In the genomic region with DNA sequence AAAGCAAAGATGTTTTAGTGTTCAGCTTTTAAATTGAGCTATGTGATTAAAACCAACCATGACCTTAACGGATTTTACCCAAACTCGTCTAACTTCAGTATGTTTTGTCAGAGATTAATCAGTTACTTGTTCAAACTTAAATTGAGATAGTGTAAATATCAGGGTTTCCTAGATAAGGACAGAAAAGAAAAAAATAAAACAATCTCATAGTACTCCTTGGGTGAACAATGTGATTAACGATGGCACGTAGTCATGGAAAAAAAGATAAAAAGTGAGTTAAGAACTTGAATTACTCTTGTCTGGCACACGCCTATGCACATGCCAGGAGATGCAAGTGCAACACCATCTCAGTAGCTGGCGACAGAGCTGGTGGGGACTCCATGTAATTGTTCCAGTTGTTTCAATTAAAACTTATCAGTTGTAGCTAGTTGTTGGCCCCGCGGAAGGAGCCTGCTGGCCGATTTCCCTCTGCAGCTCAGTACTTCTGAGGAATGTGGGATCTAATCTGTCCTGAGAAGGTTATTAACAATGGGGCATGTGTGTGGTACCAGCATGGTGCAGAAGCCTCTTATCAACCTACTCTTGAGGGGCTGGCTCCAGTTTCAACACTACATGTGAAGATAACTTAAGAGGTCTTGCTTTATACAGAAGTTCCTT, we compare ENCODE assay signal across 16 cellular contexts. TPM values are rescaled to one million over a fixed set of nuclear protein-coding genes. Genes with fewer than 3 reads are reported as not detected.
DNase-seq lines count a peak whose midpoint lies in the region; ATAC-seq and TF ChIP-seq lines count a peak whose summit lies in the region.
"Had no signal": no experiment of that assay in that cellular context is flagged by ENCODE, and none has a peak within 500 bp of the region (broad histone marks: within the 10 kb centered on the region; RNA-seq: fewer than 3 reads in every experiment).

No MANE protein-coding gene starts in this region.

- peaks cover 7 to 12% of the 10 kb centered on the region in 2 donors for H3K27me3 ChIP-seq in right atrium auricular region

- H3K36me3 ChIP-seq in right atrium auricular region (no peaks in the 10 kb centered on the region), mesodermal cell (ENCODE audit: control insufficient read depth, insufficient read depth, low read length) (no peaks in the 10 kb centered on the region)
- H3K36me3 ChIP-seq: tibial nerve had no signal

- DNase-seq in left cardiac atrium (peak; percentile 60), right atrium auricular region (ENCODE audit: low spot score) (no peak), epithelial cell of esophagus (ENCODE audit: low read depth) (peak; percentile 13), posterior vena cava (ENCODE audit: low spot score) (no peak), epidermal melanocyte (ENCODE audit: insufficient read length, low spot score) (no peak), DMS153 treated with DMSO at 0.1 percent for 48 hours (lab: John Stamatoyannopoulos, UW; ENCODE audit: unreplicated experiment) (no peak)
- DNase-seq: activated CD4-positive, CD25-positive, alpha-beta regulatory T cell; islet precursor cell; Karpas-422; NCI-H187 treated with DMSO at 0.1 percent for 48 hours; SK-N-SH; stimulated activated CD4-positive, alpha-beta T cell treated with anti-CD3 and anti-CD28 coated beads, Interleukin-15, amount 100 ng/mL, for 24 hours had no signal

- WGBS in mesodermal cell (ENCODE audit: insufficient coverage in 2 of 2), 2 experiments = 40 to 65% methylated on average over 5 to 7 of the region's 9 CpGs

- no peak overlapping the region for H3K4me3 ChIP-seq in right atrium auricular region
- peak overlapping the region; percentile 62 for H3K4me3 ChIP-seq in epithelial cell of esophagus (ENCODE audit: low read length)
- H3K4me3 ChIP-seq in mesodermal cell (ENCODE audit: extremely low read depth, insufficient read depth, low read length, poor library complexity, severe bottlenecking) = peak overlapping the region; percentile 14
- H3K4me3 ChIP-seq: tibial nerve had no signal

- H3K4me1 ChIP-seq in right atrium auricular region (peaks cover 0 to 32% of the 10 kb centered on the region in 2 donors), mesodermal cell (ENCODE audit: control insufficient read depth, insufficient read depth, low read length, poor library complexity, severe bottlenecking) (peaks cover 14% of the 10 kb centered on the region)

- ATAC-seq in left cardiac atrium (peak in 1 of 2 donors; percentile 29), GM21737 (IDR thresholded peaks at IDR 0.05; ENCODE audit: unreplicated experiment) (no peak)
- ATAC-seq: natural killer cell treated with Interleukin-12 subunit alpha and Interleukin-12 subunit beta and Interleukin-15 and Interleukin-18, amount 100 ng/mL, for 72 hours had no signal

- no peak for TF ChIP-seq CTCF in right atrium auricular region (IDR thresholded peaks at IDR 0.05)
- TF ChIP-seq CTCF in epithelial cell of esophagus (IDR thresholded peaks at IDR 0.05; ENCODE audit: insufficient read depth, low read depth, low read length, missing control alignments) = no peak

- H3K9me3 ChIP-seq in right atrium auricular region (no peaks in the 10 kb centered on the region), mesodermal cell (ENCODE audit: control insufficient read depth, low read length) (no peaks in the 10 kb centered on the region)
- H3K9me3 ChIP-seq: SK-N-SH, tibial nerve had no signal

- H3K27ac ChIP-seq in right atrium auricular region (no peak overlapping the region), mesodermal cell (ENCODE audit: low read depth, low read length, severe bottlenecking) (peak overlapping the region; percentile 25)
- H3K27ac ChIP-seq: tibial nerve had no signal

- intact Hi-C loops in left cardiac atrium (cut with DNase I) (no loop called here), posterior vena cava (cut with DNase I) (no loop called here)

RNA-seq across cellular contexts. Expression of a gene that starts 3.0 kb away (rescaled TPM):
- total RNA-seq in left cardiac atrium = under 1 TPM; 0.15 to 0.63 TPM
- total RNA-seq in right atrium auricular region = 1 to 10 TPM in 1 of 2 donors, under 1 TPM in 1; 0.59 to 1.2 TPM
- polyA plus RNA-seq in mesodermal cell (2013, experiment 1 of 2) = 0.63 TPM
- 0.46 TPM for polyA plus RNA-seq in mesodermal cell (2013, experiment 2 of 2)
- total RNA-seq in posterior vena cava = under 1 TPM; 0.19 to 0.90 TPM
- total RNA-seq: natural killer cell treated with Interleukin-12 subunit alpha and Interleukin-12 subunit beta and Interleukin-15 and Interleukin-18, amount 100 ng/mL, for 72 hours had no signal
- polyA plus RNA-seq: SK-N-SH had no signal

Comparison
In these comparisons a context has a peak if more than half of its experiments do, and no peak if none do; other contexts are left out.
1. DNase-seq: peak in left cardiac atrium (single experiment) and epithelial cell of esophagus (single experiment); none in right atrium auricular region (single experiment), posterior vena cava (single experiment), epidermal melanocyte (single experiment) and DMS153 treated with DMSO at 0.1 percent for 48 hours (single experiment).
2. H3K4me3 ChIP-seq: peak in epithelial cell of esophagus (single experiment) and mesodermal cell (single experiment); none in right atrium auricular region (0 of 2).